26 cellular contexts compared by ENCODE assay signal in genomic region chr7:8228766-8229674, GRCh38.
"Had no signal": no experiment of that assay in that cellular context is flagged by ENCODE, and none has a peak within 500 bp of the region (broad histone marks: within the 10 kb centered on the region; RNA-seq: fewer than 3 reads in every experiment).

No MANE protein-coding gene starts in this region.

- H3K27ac ChIP-seq: left lung, ovary, prostate gland, transverse colon, upper lobe of right lung had no signal

- H3K36me3 ChIP-seq: ovary, prostate gland, transverse colon had no signal

- H3K9me3 ChIP-seq: left lung, mucosa of descending colon, ovary, prostate gland, transverse colon, upper lobe of right lung had no signal

- DNase-seq: head of caudate nucleus; hypothalamus; immature natural killer cell; kidney; left colon; left lung; midbrain; mucosa of descending colon; naive thymus-derived CD4-positive, alpha-beta T cell; ovary; retina; right cardiac atrium; stimulated activated CD4-positive, alpha-beta T cell treated with anti-CD3 and anti-CD28 coated beads, Interleukin-1b, Interleukin-23, amount 100 ng/mL, for 48 hours; stimulated activated CD4-positive, alpha-beta T cell treated with anti-CD3 and anti-CD28 coated beads, Interleukin-2, amount 100 ng/mL, for 48 hours; stimulated activated CD4-positive, alpha-beta T cell treated with anti-CD3 and anti-CD28 coated beads, Interleukin-4, amount 100 ng/mL, for 4 hours; stimulated activated CD8-positive, alpha-beta memory T cell treated with anti-CD3 and anti-CD28 coated beads, Interleukin-4, amount 100 ng/mL, for 48 hours; stimulated activated naive CD4-positive, alpha-beta T cell treated with Interleukin-2 at 50 U/mL for 16 hours; stimulated activated naive CD8-positive, alpha-beta T cell treated with anti-CD3 and anti-CD28 coated beads, Interleukin-15, amount 100 ng/mL, for 72 hours; substantia nigra; transverse colon; upper lobe of right lung had no signal

- ATAC-seq: left colon; left lung; mucosa of descending colon; naive thymus-derived CD4-positive, alpha-beta T cell; natural killer cell treated with Interleukin-12 subunit alpha and Interleukin-12 subunit beta and Interleukin-15 and Interleukin-18, amount 100 ng/mL, for 72 hours; right cardiac atrium; stimulated activated memory B cell treated with anti-CD40 and anti-IgM and Interleukin-4, amounts not matched to agents 10 μg/mL and 1 μg/mL and 100 μg/mL, for 72 hours; stimulated activated naive CD8-positive, alpha-beta T cell treated with anti-CD3 and anti-CD28 coated beads, Interleukin-15, amount 100 ng/mL, for 72 hours; upper lobe of right lung had no signal

- H3K27me3 ChIP-seq: left lung, ovary, transverse colon, upper lobe of right lung had no signal

- H3K4me1 ChIP-seq: left lung, prostate gland, transverse colon, upper lobe of right lung had no signal

- H3K4me3 ChIP-seq: left lung, lung, mucosa of descending colon, ovary, prostate gland, smooth muscle cell, transverse colon, upper lobe of right lung had no signal

- H3K4me2 ChIP-seq: smooth muscle cell had no signal
